ENCODE assay signal across 4 cellular contexts in the genomic region with DNA sequence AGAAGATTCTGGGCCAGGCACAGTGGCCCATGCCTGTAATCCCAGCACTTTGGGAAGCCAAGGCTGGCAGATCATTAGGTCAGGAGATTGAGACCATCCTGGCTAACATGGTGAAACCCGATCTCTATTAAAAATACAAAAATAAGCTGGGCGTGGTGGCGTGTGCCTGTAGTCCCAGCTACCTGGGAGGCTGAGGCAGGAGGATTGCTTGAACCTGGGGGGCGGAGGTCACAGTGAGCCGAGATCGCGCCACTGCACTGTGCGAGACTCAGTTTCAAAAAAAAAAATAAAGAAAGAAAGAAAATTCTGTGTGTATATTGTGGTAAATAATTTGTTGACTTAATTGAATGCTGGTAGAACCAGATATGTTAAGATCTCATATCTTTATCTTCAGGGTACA.
A peak's percentile ranks its signal among the peaks of the same experiment; 100 is the strongest.
DNase-seq lines count a peak whose midpoint lies in the region; ATAC-seq and TF ChIP-seq lines count a peak whose summit lies in the region.
"Not testable (repeated sequence)": the region's sequence is repeated elsewhere in the genome, so short reads cannot be mapped to it uniquely, and the experiment has no call there.

No MANE protein-coding gene starts in this region.

- H3K9me3 Mint-ChIP-seq in chondrocyte (ENCODE audit: low read depth); nephron progenitor cell: not testable (repeated sequence)

- not testable (repeated sequence) for H3K27me3 ChIP-seq in cardiac muscle cell

- H3K27ac Mint-ChIP-seq in chondrocyte (ENCODE audit: unreplicated experiment) (peak overlapping the region; percentile 29), nephron progenitor cell (peak overlapping the region; percentile 41)

- peaks cover 14% of the 10 kb centered on the region for H3K4me1 Mint-ChIP-seq in chondrocyte (ENCODE audit: low read depth)
- peaks cover 33% of the 10 kb centered on the region for H3K4me1 Mint-ChIP-seq in nephron progenitor cell

- H3K36me3 ChIP-seq in cardiac muscle cell: peaks cover 60% of the 10 kb centered on the region

- peak overlapping the region; percentile 15 for H3K27ac ChIP-seq in cardiac muscle cell

- not testable (repeated sequence) for H3K27me3 Mint-ChIP-seq in chondrocyte (ENCODE audit: low read depth); nephron progenitor cell (ENCODE audit: low read depth, poor library complexity)

- intact Hi-C loops in Right ventricle myocardium inferior (cut with DNase I): not testable (repeated sequence)

- H3K4me3 ChIP-seq in cardiac muscle cell: not testable (repeated sequence)

- peaks cover 11% of the 10 kb centered on the region for H3K4me1 ChIP-seq in cardiac muscle cell (ENCODE audit: low read depth)

- not testable (repeated sequence) for H3K9me3 ChIP-seq in cardiac muscle cell (ENCODE audit: low read depth)

- H3K36me3 Mint-ChIP-seq in chondrocyte (ENCODE audit: low read depth) (peaks cover 15% of the 10 kb centered on the region), nephron progenitor cell (ENCODE audit: low read depth) (peaks cover 53% of the 10 kb centered on the region)

- ATAC-seq in Right ventricle myocardium inferior: not testable (repeated sequence)

- H3K4me3 Mint-ChIP-seq in chondrocyte (ENCODE audit: unreplicated experiment); nephron progenitor cell: not testable (repeated sequence)

- not testable (repeated sequence) for TF ChIP-seq CTCF in chondrocyte (IDR thresholded peaks at IDR 0.05); cardiac muscle cell (IDR thresholded peaks at IDR 0.05; ENCODE audit: low read depth, low read length); nephron progenitor cell (IDR thresholded peaks at IDR 0.05)

- DNase-seq in chondrocyte (ENCODE audit: low spot score); cardiac muscle cell (ENCODE audit: low read depth in 1 of 2, low spot score in 1 of 2); nephron progenitor cell: not testable (repeated sequence)
- DNase-seq in Right ventricle myocardium inferior (ENCODE audit: missing footprints): peak; percentile 66
